ENCODE assay signal across 8 cellular contexts in the genomic region with DNA sequence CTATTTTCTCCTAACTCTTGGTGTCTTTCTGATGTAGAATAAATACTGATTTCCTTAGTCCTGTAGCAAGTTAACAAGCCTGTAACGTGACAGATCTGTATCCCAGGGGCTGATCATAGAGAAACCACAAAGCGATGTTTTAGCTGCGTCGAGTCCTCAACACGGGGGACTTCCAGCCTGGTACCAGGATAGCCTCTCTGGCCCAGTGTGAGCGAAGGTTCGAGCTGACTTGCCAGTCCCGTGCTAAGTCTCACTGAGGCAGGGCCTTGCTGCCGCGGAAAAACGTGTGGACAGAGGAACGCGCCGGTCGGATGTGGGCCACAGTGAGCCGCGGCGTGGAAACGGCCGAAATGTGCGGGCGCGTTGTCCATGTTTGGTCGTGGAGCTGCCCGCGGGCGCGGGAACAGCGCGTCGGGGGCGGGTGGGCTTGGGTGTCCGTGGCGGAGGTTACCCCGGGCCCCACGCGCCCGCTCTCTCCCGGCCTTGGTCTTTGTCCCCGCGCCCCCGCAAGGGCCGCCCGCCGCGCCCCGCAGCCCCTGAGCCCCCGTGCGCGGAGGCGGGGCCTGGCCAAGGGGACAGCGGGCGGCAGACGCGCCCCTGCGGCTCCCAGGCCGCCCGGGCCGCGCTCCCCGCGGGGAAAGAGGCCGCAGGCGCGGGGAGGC. TPM values are rescaled to one million over a fixed set of nuclear protein-coding genes. Genes with fewer than 3 reads are reported as not detected.
DNase-seq lines count a peak whose midpoint lies in the region; ATAC-seq and TF ChIP-seq lines count a peak whose summit lies in the region.

No MANE protein-coding gene starts in this region.

- peak overlapping the region; percentile 80 for H3K4me3 Mint-ChIP-seq in CD8-positive, alpha-beta T cell
- H3K4me3 Mint-ChIP-seq in endothelial cell (ENCODE audit: unreplicated experiment) = peak overlapping the region; percentile 86
- H3K4me3 Mint-ChIP-seq in naive thymus-derived CD4-positive, alpha-beta T cell = peak overlapping the region; percentile 69 to 85 (median 79)

- no peak for ATAC-seq in CD8-positive, alpha-beta T cell
- ATAC-seq in RWPE2 (ENCODE audit: low read depth) (no peak), HG03342 (IDR thresholded peaks at IDR 0.05; ENCODE audit: unreplicated experiment) (no peak), HG02973 (IDR thresholded peaks at IDR 0.05; ENCODE audit: unreplicated experiment) (no peak)
- ATAC-seq in naive thymus-derived CD4-positive, alpha-beta T cell = no peak

- H3K4me1 ChIP-seq in CD8-positive, alpha-beta T cell (ENCODE audit: insufficient read depth, low read length) = peaks cover 7% of the 10 kb centered on the region
- H3K4me1 ChIP-seq in RWPE2 (ENCODE audit: insufficient read depth, poor library complexity, severe bottlenecking) = peaks cover 6% of the 10 kb centered on the region
- peaks cover 0 to 4% of the 10 kb centered on the region in 2 donors for H3K4me1 ChIP-seq in naive thymus-derived CD4-positive, alpha-beta T cell (ENCODE audit: control insufficient read depth in 2 of 2, insufficient read depth in 2 of 2, low read length in 2 of 2)

- H3K36me3 Mint-ChIP-seq in CD8-positive, alpha-beta T cell = no peaks in the 10 kb centered on the region
- peaks cover 3% of the 10 kb centered on the region for H3K36me3 Mint-ChIP-seq in endothelial cell (ENCODE audit: low read depth, unreplicated experiment)
- H3K36me3 Mint-ChIP-seq in naive thymus-derived CD4-positive, alpha-beta T cell = no peaks in the 10 kb centered on the region

- peak overlapping the region; percentile 11 for H3K27ac Mint-ChIP-seq in CD8-positive, alpha-beta T cell
- H3K27ac Mint-ChIP-seq in endothelial cell (ENCODE audit: unreplicated experiment) = peak overlapping the region; percentile 58
- H3K27ac Mint-ChIP-seq in naive thymus-derived CD4-positive, alpha-beta T cell = peak overlapping the region in 7 of 9 donors; percentile 12 to 69 (median 48)

- H3K9me3 ChIP-seq in CD8-positive, alpha-beta T cell (ENCODE audit: low read length) = no peaks in the 10 kb centered on the region
- no peaks in the 10 kb centered on the region for H3K9me3 ChIP-seq in RWPE2 (ENCODE audit: severe bottlenecking)
- H3K9me3 ChIP-seq in naive thymus-derived CD4-positive, alpha-beta T cell (ENCODE audit: control insufficient read depth in 2 of 3, low read length in 3 of 3) = no peaks in the 10 kb centered on the region

- peaks cover 14% of the 10 kb centered on the region for H3K4me1 Mint-ChIP-seq in CD8-positive, alpha-beta T cell (ENCODE audit: low read depth)
- peaks cover 16% of the 10 kb centered on the region for H3K4me1 Mint-ChIP-seq in endothelial cell (ENCODE audit: unreplicated experiment)
- H3K4me1 Mint-ChIP-seq in naive thymus-derived CD4-positive, alpha-beta T cell = peaks cover 5 to 34% (median 21%) of the 10 kb centered on the region in 7 donors

- no peak for DNase-seq in CD8-positive, alpha-beta T cell
- DNase-seq in RWPE2 (ENCODE audit: low spot score) (no peak), endothelial cell (ENCODE audit: low spot score) (peak; percentile 16), putamen (ENCODE audit: low spot score) (no peak)
- DNase-seq in naive thymus-derived CD4-positive, alpha-beta T cell = peak in 2 of 9 donors; percentile 5 to 9
- no peak for DNase-seq in stimulated activated CD4-positive, alpha-beta T cell treated with anti-CD3 and anti-CD28 coated beads, Interleukin-2, amount 100 ng/mL, for 24 hours

- H3K27me3 Mint-ChIP-seq in CD8-positive, alpha-beta T cell (ENCODE audit: low read depth) = peaks cover 18% of the 10 kb centered on the region
- H3K27me3 Mint-ChIP-seq in endothelial cell (ENCODE audit: unreplicated experiment) = peaks cover 6% of the 10 kb centered on the region
- peaks cover 0 to 60% (median 27%) of the 10 kb centered on the region in 5 donors for H3K27me3 Mint-ChIP-seq in naive thymus-derived CD4-positive, alpha-beta T cell

- POLR2A ChIA-PET in CD8-positive, alpha-beta T cell (lab: Charles Lee) = interaction anchor here (1.0 kb wide), 1 partner anchor 11 kb away, joined by 3 read pairs; no protein-coding TSS in a partner anchor
- POLR2A ChIA-PET in naive thymus-derived CD4-positive, alpha-beta T cell (lab: Charles Lee) = no interaction called here

- no peak for TF ChIP-seq CTCF in CD8-positive, alpha-beta T cell (IDR thresholded peaks at IDR 0.05)
- TF ChIP-seq CTCF in RWPE2 (IDR thresholded peaks at IDR 0.05; ENCODE audit: poor library complexity, severe bottlenecking) (no peak), endothelial cell (IDR thresholded peaks at IDR 0.05; ENCODE audit: unreplicated experiment) (no peak)

- no peaks in the 10 kb centered on the region for H3K9me3 Mint-ChIP-seq in CD8-positive, alpha-beta T cell
- no peaks in the 10 kb centered on the region for H3K9me3 Mint-ChIP-seq in endothelial cell (ENCODE audit: unreplicated experiment)
- H3K9me3 Mint-ChIP-seq in naive thymus-derived CD4-positive, alpha-beta T cell = no peaks in the 10 kb centered on the region

- no peaks in the 10 kb centered on the region for H3K27me3 ChIP-seq in CD8-positive, alpha-beta T cell (ENCODE audit: insufficient read depth, low read length)
- no peaks in the 10 kb centered on the region for H3K27me3 ChIP-seq in RWPE2 (ENCODE audit: insufficient read depth, poor library complexity, severe bottlenecking)
- peaks cover 0 to 5% of the 10 kb centered on the region in 2 donors for H3K27me3 ChIP-seq in naive thymus-derived CD4-positive, alpha-beta T cell (ENCODE audit: control insufficient read depth in 2 of 2, insufficient read depth in 2 of 2, low read length in 2 of 2)

- no peak overlapping the region for H3K4me3 ChIP-seq in CD8-positive, alpha-beta T cell (ENCODE audit: low read depth, low read length)
- peak overlapping the region; percentile 86 for H3K4me3 ChIP-seq in RWPE2 (ENCODE audit: severe bottlenecking)
- H3K4me3 ChIP-seq in naive thymus-derived CD4-positive, alpha-beta T cell (ENCODE audit: low read length) = no peak overlapping the region

- no peak overlapping the region for H3K27ac ChIP-seq in CD8-positive, alpha-beta T cell (ENCODE audit: low read depth, low read length)
- no peak overlapping the region for H3K27ac ChIP-seq in RWPE2 (ENCODE audit: poor library complexity, severe bottlenecking)
- no peak overlapping the region for H3K27ac ChIP-seq in naive thymus-derived CD4-positive, alpha-beta T cell (ENCODE audit: low read depth, low read length)

- no peaks in the 10 kb centered on the region for H3K36me3 ChIP-seq in CD8-positive, alpha-beta T cell (ENCODE audit: insufficient read depth, low read length)
- H3K36me3 ChIP-seq in RWPE2 (ENCODE audit: low read depth) = no peaks in the 10 kb centered on the region
- no peaks in the 10 kb centered on the region for H3K36me3 ChIP-seq in naive thymus-derived CD4-positive, alpha-beta T cell (ENCODE audit: control insufficient read depth in 2 of 3, insufficient read depth in 3 of 3, low read length in 3 of 3)

- CTCF ChIA-PET in CD8-positive, alpha-beta T cell (lab: Charles Lee) = interaction anchor here (1.1 kb wide), 1 partner anchor 25 kb away, joined by 4 read pairs; no protein-coding TSS in a partner anchor
- CTCF ChIA-PET in naive thymus-derived CD4-positive, alpha-beta T cell (lab: Charles Lee) = interaction anchor here (1.6 kb wide), 1 partner anchor 112 kb away, joined by 3 read pairs; no protein-coding TSS in a partner anchor

- intact Hi-C loops in CD8-positive, alpha-beta T cell (cut with DNase I, micrococcal nuclease) = loop anchor here (2.0 to 10.0 kb wide), 3 partner anchors 110 to 308 kb away; a partner anchor contains a TSS
- intact Hi-C loops in naive thymus-derived CD4-positive, alpha-beta T cell (cut with micrococcal nuclease) = loop anchor here (1.0 to 5.0 kb wide), 5 partner anchors 62 to 311 kb away; a partner anchor contains a TSS

RNA-seq across cellular contexts. Expression of a gene that starts 0.5 kb away (rescaled TPM):
- not detected for total RNA-seq in CD8-positive, alpha-beta T cell
- total RNA-seq in endothelial cell (ENCODE audit: unreplicated experiment) = 10.0 TPM
- not detected for total RNA-seq in naive thymus-derived CD4-positive, alpha-beta T cell
- polyA plus RNA-seq in naive thymus-derived CD4-positive, alpha-beta T cell = not detected
